In genomic region chr22:45317551-45318167, GRCh38 we compare ENCODE assay signal across 8 cellular contexts. TPM values are rescaled to one million over a fixed set of nuclear protein-coding genes. Genes with fewer than 3 reads are reported as not detected.
DNase-seq lines count a peak whose midpoint lies in the region; ATAC-seq and TF ChIP-seq lines count a peak whose summit lies in the region.

No MANE protein-coding gene starts in this region.

- no peak overlapping the region for H3K4me3 ChIP-seq in adrenal gland

- DNase-seq in CD14-positive monocyte (ENCODE audit: low spot score) = no peak
- peak in 2 of 7 donors; percentile 37 to 67 for DNase-seq in adrenal gland
- DNase-seq in hypothalamus (lab: John Stamatoyannopoulos, UW) = peak in 32 of 51 donors; percentile 7 to 67 (median 37)
- no peak for DNase-seq in activated CD4-positive, CD25-positive, alpha-beta regulatory T cell treated with anti-CD3 and anti-CD28 coated beads, Interleukin-2, amount 50 U/mL, for 72 hours

- TF ChIP-seq POLR2A in adrenal gland (IDR thresholded peaks at IDR 0.05) = no peak

- no peak overlapping the region for H3K4me3 Mint-ChIP-seq in CD14-positive monocyte
- H3K4me3 Mint-ChIP-seq in stimulated activated memory B cell treated with anti-CD40 and anti-IgM and Interleukin-4, amounts not matched to agents 10 μg/mL and 1 μg/mL and 100 μg/mL, for 72 hours = peak overlapping the region; percentile 76

- no peak for ATAC-seq in stimulated activated memory B cell treated with anti-CD40 and anti-IgM and Interleukin-4, amounts not matched to agents 10 μg/mL and 1 μg/mL and 100 μg/mL, for 72 hours
- ATAC-seq in HG03280 (IDR thresholded peaks at IDR 0.05; ENCODE audit: unreplicated experiment) (no peak), HG03175 (IDR thresholded peaks at IDR 0.05; ENCODE audit: unreplicated experiment) (no peak)

- peaks cover 0 to 2% (median 0%) of the 10 kb centered on the region in 3 donors for H3K27me3 Mint-ChIP-seq in CD14-positive monocyte (ENCODE audit: low read depth in 3 of 3)
- no peaks in the 10 kb centered on the region for H3K27me3 Mint-ChIP-seq in stimulated activated memory B cell treated with anti-CD40 and anti-IgM and Interleukin-4, amounts not matched to agents 10 μg/mL and 1 μg/mL and 100 μg/mL, for 72 hours

- intact Hi-C loops in CD14-positive monocyte (cut with micrococcal nuclease) (no loop called here), adrenal gland (cut with DNase I) (no loop called here)

- peak overlapping the region in 3 of 5 donors; percentile 54 to 81 (median 70) for H3K27ac ChIP-seq in adrenal gland

- no peaks in the 10 kb centered on the region for H3K36me3 ChIP-seq in adrenal gland (replicated peaks in 1 of 2)

- H3K4me1 Mint-ChIP-seq in CD14-positive monocyte = peaks cover 61% of the 10 kb centered on the region
- peaks cover 81% of the 10 kb centered on the region for H3K4me1 Mint-ChIP-seq in stimulated activated memory B cell treated with anti-CD40 and anti-IgM and Interleukin-4, amounts not matched to agents 10 μg/mL and 1 μg/mL and 100 μg/mL, for 72 hours

- no peaks in the 10 kb centered on the region for H3K9me3 ChIP-seq in adrenal gland (replicated peaks in 1 of 3)

- peak overlapping the region; percentile 92 to 97 (median 94) for H3K27ac Mint-ChIP-seq in CD14-positive monocyte
- H3K27ac Mint-ChIP-seq in stimulated activated memory B cell treated with anti-CD40 and anti-IgM and Interleukin-4, amounts not matched to agents 10 μg/mL and 1 μg/mL and 100 μg/mL, for 72 hours = peak overlapping the region; percentile 94

- peaks cover 24 to 29% of the 10 kb centered on the region in 2 donors for H3K36me3 Mint-ChIP-seq in CD14-positive monocyte
- H3K36me3 Mint-ChIP-seq in stimulated activated memory B cell treated with anti-CD40 and anti-IgM and Interleukin-4, amounts not matched to agents 10 μg/mL and 1 μg/mL and 100 μg/mL, for 72 hours = peaks cover 7% of the 10 kb centered on the region

- H3K27me3 ChIP-seq in adrenal gland = no peaks in the 10 kb centered on the region

- peaks cover 0 to 22% of the 10 kb centered on the region in 2 donors for H3K4me1 ChIP-seq in adrenal gland (replicated peaks in 1 of 2)

- TF ChIP-seq CTCF in CD14-positive monocyte (IDR thresholded peaks at IDR 0.05) = no peak
- peak; percentile 41 for TF ChIP-seq CTCF in LNCAP (IDR thresholded peaks at IDR 0.05)
- peak in 4 of 6 experiments; percentile 7 to 39 (median 18) for TF ChIP-seq CTCF in adrenal gland (IDR thresholded peaks at IDR 0.05)

- no peaks in the 10 kb centered on the region for H3K9me3 Mint-ChIP-seq in CD14-positive monocyte
- H3K9me3 Mint-ChIP-seq in stimulated activated memory B cell treated with anti-CD40 and anti-IgM and Interleukin-4, amounts not matched to agents 10 μg/mL and 1 μg/mL and 100 μg/mL, for 72 hours = no peaks in the 10 kb centered on the region

- WGBS in adrenal gland, 4 donors = 54 to 68% (median 59%) methylated on average over 15 to 19 of the region's 19 CpGs

RNA-seq across cellular contexts. Expression of gene FAM118A, which starts 7.9 kb away (rescaled TPM):
- 10 to 100 TPM; 20.0 to 27.9 TPM for polyA plus RNA-seq in CD14-positive monocyte
- total RNA-seq in adrenal gland = 10 to 100 TPM in 7 of 8 donors, 1 to 10 TPM in 1; 6.8 to 47.6 (median 13.0) TPM
- 100 to 1,000 TPM in 1 of 3 donors, 10 to 100 TPM in 2; 28.1 to 101 (median 28.7) TPM for polyA plus RNA-seq in adrenal gland

RNA-seq across cellular contexts. Expression of gene UPK3A, which starts 32.9 kb away (rescaled TPM):
- 10 to 100 TPM; 14.0 to 19.0 TPM for polyA plus RNA-seq in CD14-positive monocyte
- not detected for total RNA-seq in adrenal gland
- under 1 TPM in 1 of 3 donors, not detected in 2; 0.17 TPM for polyA plus RNA-seq in adrenal gland

Comparison
In these comparisons a context has a peak if more than half of its experiments do, and no peak if none do; other contexts are left out.
1. DNase-seq: peak in hypothalamus (32 of 51); none in CD14-positive monocyte (single experiment) and activated CD4-positive, CD25-positive, alpha-beta regulatory T cell treated with anti-CD3 and anti-CD28 coated beads, Interleukin-2, amount 50 U/mL, for 72 hours (single experiment).
2. RNA of gene UPK3A, which starts 32.9 kb away (polyA plus RNA-seq): 14.0 to 19.0 TPM in CD14-positive monocyte; 0.17 TPM in adrenal gland; every median in the first group is over 10 times any median in the second.